In the genomic region with DNA sequence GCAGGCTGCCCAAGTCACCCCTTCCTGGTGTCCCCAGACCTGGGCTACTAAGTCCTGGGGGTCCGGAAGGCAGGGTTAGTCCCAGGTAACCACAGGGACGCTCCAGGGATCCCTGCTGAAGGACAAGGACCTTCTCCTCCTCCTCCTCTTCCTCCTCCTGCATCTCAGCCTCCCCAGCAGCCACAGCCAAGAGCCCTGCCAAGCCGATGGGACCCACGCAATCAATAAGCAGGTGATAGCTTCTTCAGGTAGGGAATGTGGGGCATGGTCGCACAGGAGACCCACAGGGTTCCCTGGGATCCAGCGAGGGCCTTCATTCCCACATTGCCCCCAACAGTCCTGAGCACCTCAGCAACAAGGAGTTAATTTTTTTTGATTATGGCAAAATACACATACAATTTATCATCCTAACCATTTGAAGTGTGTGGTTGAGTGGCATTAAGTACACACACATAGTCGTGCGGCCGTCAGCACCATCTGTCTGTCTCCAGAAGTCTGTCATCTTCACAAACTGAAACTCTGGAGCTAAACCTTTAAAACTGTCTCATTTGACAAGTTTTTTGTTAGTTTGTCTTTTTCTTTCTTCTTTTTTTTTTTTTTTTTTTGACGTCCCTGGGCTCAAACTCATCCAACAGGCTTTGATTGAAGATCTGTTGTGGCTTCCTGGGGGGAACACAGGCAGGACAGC, we compare ENCODE assay signal across 11 cellular contexts. TPM values are rescaled to one million over a fixed set of nuclear protein-coding genes. Genes with fewer than 3 reads are reported as not detected.
DNase-seq lines count a peak whose midpoint lies in the region; ATAC-seq and TF ChIP-seq lines count a peak whose summit lies in the region.
"Had no signal": no experiment of that assay in that cellular context is flagged by ENCODE, and none has a peak within 500 bp of the region (broad histone marks: within the 10 kb centered on the region; RNA-seq: fewer than 3 reads in every experiment).

No MANE protein-coding gene starts in this region.

- no peaks in the 10 kb centered on the region for H3K9me3 Mint-ChIP-seq in stimulated activated naive CD8-positive, alpha-beta T cell treated with anti-CD3 and anti-CD28 coated beads, Interleukin-15, amount 100 ng/mL, for 72 hours
- no peaks in the 10 kb centered on the region for H3K9me3 Mint-ChIP-seq in naive thymus-derived CD8-positive, alpha-beta T cell

- H3K4me3 Mint-ChIP-seq in stimulated activated naive CD8-positive, alpha-beta T cell treated with anti-CD3 and anti-CD28 coated beads, Interleukin-15, amount 100 ng/mL, for 72 hours = peak overlapping the region in 1 of 2 donors; percentile 17
- H3K4me3 Mint-ChIP-seq in naive thymus-derived CD8-positive, alpha-beta T cell = peak overlapping the region in 9 of 10 donors; percentile 40 to 88 (median 69)

- H3K4me3 ChIP-seq in SJSA1 = no peak overlapping the region
- no peak overlapping the region for H3K4me3 ChIP-seq in MM.1S (ENCODE audit: low read length)

- peaks cover 54% of the 10 kb centered on the region for H3K4me1 Mint-ChIP-seq in stimulated activated naive CD8-positive, alpha-beta T cell treated with anti-CD3 and anti-CD28 coated beads, Interleukin-15, amount 100 ng/mL, for 72 hours
- H3K4me1 Mint-ChIP-seq in naive thymus-derived CD8-positive, alpha-beta T cell = peaks cover 28 to 63% (median 52%) of the 10 kb centered on the region in 4 donors

- H3K27me3 ChIP-seq in SJSA1 (replicated peaks) = no peaks in the 10 kb centered on the region
- no peaks in the 10 kb centered on the region; the same call in 1 of the 2 replicates for H3K27me3 ChIP-seq in MM.1S (replicated peaks; ENCODE audit: insufficient read depth, low read length)

- TF ChIP-seq CTCF in MM.1S (IDR thresholded peaks at IDR 0.05; ENCODE audit: low read length) = no peak

- no peaks in the 10 kb centered on the region for H3K9me2 ChIP-seq in MM.1S (replicated peaks; ENCODE audit: insufficient read depth, low read length)

- H3K4me2 ChIP-seq in MM.1S (ENCODE audit: low read depth, low read length) = no peak overlapping the region

- H3K36me3 ChIP-seq in SJSA1 = no peaks in the 10 kb centered on the region
- no peaks in the 10 kb centered on the region for H3K36me3 ChIP-seq in MM.1S (replicated peaks; ENCODE audit: insufficient read depth, low read length)

- peaks cover 16% of the 10 kb centered on the region for H3F3A ChIP-seq in MM.1S (ENCODE audit: insufficient read depth, low read length)

- no peak overlapping the region for H2AFZ ChIP-seq in MM.1S (ENCODE audit: low read length)

- intact Hi-C loops in left cardiac atrium (cut with DNase I) = no loop called here

- peak overlapping the region; percentile 85 to 90 for H3K27ac Mint-ChIP-seq in stimulated activated naive CD8-positive, alpha-beta T cell treated with anti-CD3 and anti-CD28 coated beads, Interleukin-15, amount 100 ng/mL, for 72 hours
- H3K27ac Mint-ChIP-seq in naive thymus-derived CD8-positive, alpha-beta T cell = peak overlapping the region; percentile 52 to 95 (median 89)

- DNase-seq in stimulated activated naive CD8-positive, alpha-beta T cell treated with anti-CD3 and anti-CD28 coated beads, Interleukin-15, amount 100 ng/mL, for 72 hours = no peak
- DNase-seq in stimulated activated naive CD8-positive, alpha-beta T cell treated with anti-CD3 and anti-CD28 coated beads, Interleukin-15, Interleukin-2, amounts not matched to agents 100 U/mL and 50 U/mL, for 24 hours = no peak
- no peak for DNase-seq in SJSA1 (ENCODE audit: low read depth in 1 of 2, low spot score in 2 of 2)
- peak in 1 of 10 donors; percentile 29 for DNase-seq in naive thymus-derived CD8-positive, alpha-beta T cell
- no peak for DNase-seq in MM.1S
- no peak for DNase-seq in left cardiac atrium
- DNase-seq in 8988T = no peak
- DNase-seq: foreskin keratinocyte had no signal

- H3K4me1 ChIP-seq in SJSA1 (replicated peaks) (peaks cover 62% of the 10 kb centered on the region), MM.1S (ENCODE audit: low read length) (peaks cover 18% of the 10 kb centered on the region)
- H3K4me1 ChIP-seq: foreskin keratinocyte had no signal

- H3K27ac ChIP-seq in SJSA1 (peak overlapping the region; percentile 53), MM.1S (ENCODE audit: low read length) (no peak overlapping the region)
- H3K27ac ChIP-seq: foreskin keratinocyte had no signal

- H3K9ac ChIP-seq in MM.1S (ENCODE audit: low read length) = no peak overlapping the region

- H3K79me2 ChIP-seq in MM.1S (ENCODE audit: low read length) = no peaks in the 10 kb centered on the region

- no peaks in the 10 kb centered on the region for H3K27me3 Mint-ChIP-seq in stimulated activated naive CD8-positive, alpha-beta T cell treated with anti-CD3 and anti-CD28 coated beads, Interleukin-15, amount 100 ng/mL, for 72 hours
- H3K27me3 Mint-ChIP-seq in naive thymus-derived CD8-positive, alpha-beta T cell = no peaks in the 10 kb centered on the region

- POLR2A ChIA-PET in naive thymus-derived CD8-positive, alpha-beta T cell (lab: Charles Lee) = interaction anchor here (0.7 to 6.1 kb wide), 3 partner anchors 13 to 76 kb away, joined by 5 to 54 read pairs (median 7); partner anchors contain the start of gene CRYGN

- H3K36me3 Mint-ChIP-seq in naive thymus-derived CD8-positive, alpha-beta T cell = no peaks in the 10 kb centered on the region

- no peaks in the 10 kb centered on the region for H4K20me1 ChIP-seq in MM.1S (ENCODE audit: insufficient read depth, low read length)

- no peak for ATAC-seq in stimulated activated naive CD8-positive, alpha-beta T cell treated with anti-CD3 and anti-CD28 coated beads, Interleukin-15, amount 100 ng/mL, for 72 hours
- no peak for ATAC-seq in stimulated activated naive CD8-positive, alpha-beta T cell treated with anti-CD3 and anti-CD28 coated beads, Interleukin-15, Interleukin-2, amounts not matched to agents 100 U/mL and 50 U/mL, for 24 hours
- peak in 1 of 2 donors; percentile 20 for ATAC-seq in naive thymus-derived CD8-positive, alpha-beta T cell
- ATAC-seq in HG03196 (IDR thresholded peaks at IDR 0.05; ENCODE audit: unreplicated experiment) = no peak
- no peak for ATAC-seq in left cardiac atrium
- ATAC-seq: foreskin keratinocyte had no signal

- H3K9me3 ChIP-seq in SJSA1 (replicated peaks) (no peaks in the 10 kb centered on the region), MM.1S (replicated peaks; ENCODE audit: insufficient read depth, low read length) (no peaks in the 10 kb centered on the region)

RNA-seq across cellular contexts. Expression of gene CRYGN, which starts 12.1 kb away (rescaled TPM):
- total RNA-seq in SJSA1 (2014; rRNA removed; shearing (Covaris generic)) = not detected in 2 replicates
- total RNA-seq in naive thymus-derived CD8-positive, alpha-beta T cell = 1 to 10 TPM in 1 of 2 experiments, under 1 TPM in 1; 0.39 to 1.2 TPM
- polyA plus RNA-seq in naive thymus-derived CD8-positive, alpha-beta T cell = under 1 TPM; 0.35 to 0.69 (median 0.65) TPM
- total RNA-seq in left cardiac atrium = under 1 TPM; 0.24 to 0.53 TPM
- total RNA-seq: cardiac septum, foreskin keratinocyte, renal cortical epithelial cell had no signal
- polyA plus RNA-seq: foreskin keratinocyte had no signal

RNA-seq across cellular contexts. Expression of gene WDR86, which starts 18.0 kb away (rescaled TPM):
- 0.39 and 0.72 TPM in 2 replicates for total RNA-seq in SJSA1 (2014; rRNA removed; shearing (Covaris generic))
- total RNA-seq in naive thymus-derived CD8-positive, alpha-beta T cell = under 1 TPM; 0.47 to 0.85 TPM
- 1 to 10 TPM in 1 of 3 donors, under 1 TPM in 2; 0.67 to 1.2 (median 0.81) TPM for polyA plus RNA-seq in naive thymus-derived CD8-positive, alpha-beta T cell
- under 1 TPM; 0.71 to 0.84 TPM for total RNA-seq in left cardiac atrium
- total RNA-seq: cardiac septum, foreskin keratinocyte had no signal
- polyA plus RNA-seq: foreskin keratinocyte had no signal
